Comparison of ENCODE assay signal across 12 cellular contexts in the genomic region with DNA sequence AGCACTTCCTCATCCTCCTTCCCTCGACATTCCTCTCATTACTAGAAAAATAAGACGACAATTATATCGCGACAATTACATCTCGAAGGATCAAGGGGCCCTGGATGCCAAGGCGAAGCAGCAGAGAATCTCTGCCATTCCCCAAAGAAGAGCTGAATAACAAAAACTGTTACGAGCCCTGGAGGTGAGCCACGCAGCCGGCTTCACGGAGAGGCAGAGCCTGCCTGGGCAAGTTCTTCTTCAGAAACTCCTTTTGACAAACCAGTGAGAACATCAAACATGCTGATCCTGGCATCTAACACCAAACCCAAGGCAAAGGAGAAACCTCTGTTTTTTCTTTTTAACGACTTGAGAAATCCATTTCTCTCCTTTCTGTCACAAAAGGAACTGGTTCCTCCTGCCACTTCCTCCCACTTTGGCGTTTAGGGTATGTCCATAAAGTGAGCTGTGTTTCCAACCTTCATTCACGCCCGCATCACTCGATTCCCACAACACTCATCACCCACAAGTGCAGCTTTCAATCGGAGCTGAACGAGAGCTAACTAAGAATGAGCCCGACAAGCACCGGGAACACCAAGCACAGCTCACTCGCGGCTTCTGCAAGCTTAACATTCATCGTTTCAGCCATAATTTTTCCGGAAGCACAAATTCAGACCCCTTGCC. TPM values are rescaled to one million over a fixed set of nuclear protein-coding genes. Genes with fewer than 3 reads are reported as not detected.
DNase-seq lines count a peak whose midpoint lies in the region; ATAC-seq and TF ChIP-seq lines count a peak whose summit lies in the region.
"Had no signal": no experiment of that assay in that cellular context is flagged by ENCODE, and none has a peak within 500 bp of the region (broad histone marks: within the 10 kb centered on the region; RNA-seq: fewer than 3 reads in every experiment).

No MANE protein-coding gene starts in this region.

- H3K36me3 Mint-ChIP-seq in activated CD4-positive, alpha-beta T cell treated with anti-CD3 and anti-CD28 coated beads, Interleukin-2, amount 10 ng/mL, durations not matched to agents 7 days and 5 days (ENCODE audit: low read depth), result peaks cover 48% of the 10 kb centered on the region

- POLR2A ChIA-PET in activated CD4-positive, alpha-beta T cell treated with anti-CD3 and anti-CD28 coated beads, Interleukin-2, amount 10 ng/mL, durations not matched to agents 7 days and 5 days (lab: Charles Lee), result no interaction called here
- POLR2A ChIA-PET in RWPE1 (lab: Yijun Ruan, JAX; ENCODE audit: low non-redundant PET), result interaction anchor here (0.6 to 0.7 kb wide), 2 partner anchors 10 to 16 kb away, joined by 3 to 4 read pairs; no protein-coding TSS in a partner anchor

- in situ Hi-C loops in G401 (cut with HindIII; ENCODE audit: low sequenced_read_pairs), result no loop called here

- peak overlapping the region; percentile 98 for H3K27ac ChIP-seq in RWPE1
- H3K27ac ChIP-seq in epithelial cell of prostate, result peak overlapping the region; percentile 94

- CTCF ChIA-PET in activated CD4-positive, alpha-beta T cell treated with anti-CD3 and anti-CD28 coated beads, Interleukin-2, amount 10 ng/mL, durations not matched to agents 7 days and 5 days (lab: Charles Lee), result interaction anchor here (0.6 to 1.0 kb wide), 4 partner anchors 20 to 67 kb away, joined by 3 read pairs; no protein-coding TSS in a partner anchor
- CTCF ChIA-PET in RWPE1 (lab: Yijun Ruan, JAX), result interaction anchor here (0.7 kb wide), 3 partner anchors 18 to 999 kb away, joined by 3 read pairs; no protein-coding TSS in a partner anchor

- H3K27me3 Mint-ChIP-seq in activated CD4-positive, alpha-beta T cell treated with anti-CD3 and anti-CD28 coated beads, Interleukin-2, amount 10 ng/mL, durations not matched to agents 7 days and 5 days, result no peaks in the 10 kb centered on the region
- no peaks in the 10 kb centered on the region for H3K27me3 Mint-ChIP-seq in stimulated activated naive CD8-positive, alpha-beta T cell treated with anti-CD3 and anti-CD28 coated beads, Interleukin-15, amount 100 ng/mL, for 72 hours

- H3K9me3 Mint-ChIP-seq in activated CD4-positive, alpha-beta T cell treated with anti-CD3 and anti-CD28 coated beads, Interleukin-2, amount 10 ng/mL, durations not matched to agents 7 days and 5 days, result no peaks in the 10 kb centered on the region
- H3K9me3 Mint-ChIP-seq in stimulated activated naive CD8-positive, alpha-beta T cell treated with anti-CD3 and anti-CD28 coated beads, Interleukin-15, amount 100 ng/mL, for 72 hours, result no peaks in the 10 kb centered on the region

- peak overlapping the region; percentile 59 for H3K4me3 Mint-ChIP-seq in activated CD4-positive, alpha-beta T cell treated with anti-CD3 and anti-CD28 coated beads, Interleukin-2, amount 10 ng/mL, durations not matched to agents 7 days and 5 days
- H3K4me3 Mint-ChIP-seq in stimulated activated naive CD8-positive, alpha-beta T cell treated with anti-CD3 and anti-CD28 coated beads, Interleukin-15, amount 100 ng/mL, for 72 hours, result peak overlapping the region; percentile 69 to 75

- ATAC-seq in stimulated activated naive CD8-positive, alpha-beta T cell treated with anti-CD3 and anti-CD28 coated beads, Interleukin-15, amount 100 ng/mL, for 72 hours, result no peak
- ATAC-seq in GM21515 (IDR thresholded peaks at IDR 0.05; ENCODE audit: unreplicated experiment), result no peak

- TF ChIP-seq CTCF in RWPE1 (conservative IDR thresholded peaks at IDR 0.05; ENCODE audit: low read depth), result no peak

- no peak for DNase-seq in activated CD4-positive, alpha-beta T cell treated with anti-CD3 and anti-CD28 coated beads, Interleukin-2, amount 10 ng/mL, durations not matched to agents 7 days and 5 days
- no peak for DNase-seq in activated CD4-positive, alpha-beta T cell treated with anti-CD3 and anti-CD28 coated beads, Interleukin-2, amount 50 U/mL, for 4 hours
- DNase-seq in RWPE1 (ENCODE audit: low spot score) (peak; percentile 77), epithelial cell of prostate (ENCODE audit: low read depth, low spot score) (no peak), G401 (ENCODE audit: low spot score) (no peak), mesenteric fat pad (ENCODE audit: low spot score) (no peak)
- no peak for DNase-seq in stimulated activated naive CD8-positive, alpha-beta T cell treated with anti-CD3 and anti-CD28 coated beads, Interleukin-15, amount 100 ng/mL, for 72 hours
- DNase-seq: AML-193; cerebellar nuclear complex; NCI-H2081; stimulated activated naive CD4-positive, alpha-beta T cell treated with Interleukin-2 at 50 U/mL for 16 hours had no signal

- peaks cover 97% of the 10 kb centered on the region for H3K4me1 Mint-ChIP-seq in activated CD4-positive, alpha-beta T cell treated with anti-CD3 and anti-CD28 coated beads, Interleukin-2, amount 10 ng/mL, durations not matched to agents 7 days and 5 days
- H3K4me1 Mint-ChIP-seq in stimulated activated naive CD8-positive, alpha-beta T cell treated with anti-CD3 and anti-CD28 coated beads, Interleukin-15, amount 100 ng/mL, for 72 hours, result peaks cover 99% of the 10 kb centered on the region

- peak overlapping the region; percentile 86 for H3K27ac Mint-ChIP-seq in activated CD4-positive, alpha-beta T cell treated with anti-CD3 and anti-CD28 coated beads, Interleukin-2, amount 10 ng/mL, durations not matched to agents 7 days and 5 days
- H3K27ac Mint-ChIP-seq in stimulated activated naive CD8-positive, alpha-beta T cell treated with anti-CD3 and anti-CD28 coated beads, Interleukin-15, amount 100 ng/mL, for 72 hours, result peak overlapping the region; percentile 74 to 96

RNA-seq across cellular contexts. Expression of gene CCDC88C, which starts 21.5 kb away (rescaled TPM):
- 100 to 1,000 TPM; 187 to 193 TPM for total RNA-seq in activated CD4-positive, alpha-beta T cell treated with anti-CD3 and anti-CD28 coated beads, Interleukin-2, amount 10 ng/mL, durations not matched to agents 7 days and 5 days
- total RNA-seq in G401 (2014; rRNA removed; shearing (Covaris generic)), result 14.0 and 16.9 TPM in 2 replicates
- total RNA-seq in mesenteric fat pad, result 17.4 TPM

Comparison
In these comparisons a context has a peak if more than half of its experiments do, and no peak if none do; other contexts are left out.
1. RNA of gene CCDC88C, which starts 21.5 kb away (total RNA-seq): 187 to 193 TPM in activated CD4-positive, alpha-beta T cell treated with anti-CD3 and anti-CD28 coated beads, Interleukin-2, amount 10 ng/mL, durations not matched to agents 7 days and 5 days; 17.4 TPM in mesenteric fat pad (single experiment) and 14.0 to 16.9 TPM in G401; every median in the first group is over 10 times any median in the second.